In genomic region chr5:135324897-135325650, GRCh38 we compare ENCODE assay signal across 1 cellular context.
TF ChIP-seq lines count a peak whose summit lies in the region.

No MANE protein-coding gene starts in this region.

TF ChIP-seq in HepG2, 621 proteins besides CTCF, POLR2A, EP300 and RAD21 (continued from another document and continues in another):
- TF ChIP-seq ZHX2 (IDR thresholded peaks at IDR 0.05; ENCODE audit: low read depth) = no peak
- TF ChIP-seq ZHX2 (CRISPR knock-in tag; IDR thresholded peaks at IDR 0.05; ENCODE audit: borderline replicate concordance) = no peak
- no peak for TF ChIP-seq ZNF460 (CRISPR knock-in tag; IDR thresholded peaks at IDR 0.05; ENCODE audit: borderline replicate concordance)
- peak; percentile 33; the same call in 1 of the 2 replicates for TF ChIP-seq NCOA2 (CRISPR knock-in tag; IDR thresholded peaks at IDR 0.05)
- TF ChIP-seq BHLHE40 (IDR thresholded peaks at IDR 0.05; ENCODE audit: low read length) = no peak
- TF ChIP-seq ZNF768 (CRISPR knock-in tag; IDR thresholded peaks at IDR 0.05) = peak; percentile 58; the same call in 1 of the 2 replicates
- peak; percentile 88 for TF ChIP-seq RARA (CRISPR knock-in tag; IDR thresholded peaks at IDR 0.05)
- TF ChIP-seq HNRNPK (IDR thresholded peaks at IDR 0.05; ENCODE audit: low read depth, low read length, poor library complexity, severe bottlenecking) = no peak
- no peak for TF ChIP-seq USF2 (IDR thresholded peaks at IDR 0.05; ENCODE audit: low read depth, low read length)
- no peak for TF ChIP-seq USF2 (CRISPR knock-in tag; IDR thresholded peaks at IDR 0.05; ENCODE audit: borderline replicate concordance)
- TF ChIP-seq, protein P1, sequence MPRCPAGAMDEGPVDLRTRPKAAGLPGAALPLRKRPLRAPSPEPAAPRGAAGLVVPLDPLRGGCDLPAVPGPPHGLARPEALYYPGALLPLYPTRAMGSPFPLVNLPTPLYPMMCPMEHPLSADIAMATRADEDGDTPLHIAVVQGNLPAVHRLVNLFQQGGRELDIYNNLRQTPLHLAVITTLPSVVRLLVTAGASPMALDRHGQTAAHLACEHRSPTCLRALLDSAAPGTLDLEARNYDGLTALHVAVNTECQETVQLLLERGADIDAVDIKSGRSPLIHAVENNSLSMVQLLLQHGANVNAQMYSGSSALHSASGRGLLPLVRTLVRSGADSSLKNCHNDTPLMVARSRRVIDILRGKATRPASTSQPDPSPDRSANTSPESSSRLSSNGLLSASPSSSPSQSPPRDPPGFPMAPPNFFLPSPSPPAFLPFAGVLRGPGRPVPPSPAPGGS (CRISPR knock-in tag; IDR thresholded peaks at IDR 0.05) = peak; percentile 69; the same call in 1 of the 2 replicates
- TF ChIP-seq GATAD2A (CRISPR knock-in tag; IDR thresholded peaks at IDR 0.05) = peak; percentile 58
- TF ChIP-seq MIER3 (CRISPR knock-in tag; IDR thresholded peaks at IDR 0.05; ENCODE audit: borderline replicate concordance) = no peak
- TF ChIP-seq, protein P2, sequence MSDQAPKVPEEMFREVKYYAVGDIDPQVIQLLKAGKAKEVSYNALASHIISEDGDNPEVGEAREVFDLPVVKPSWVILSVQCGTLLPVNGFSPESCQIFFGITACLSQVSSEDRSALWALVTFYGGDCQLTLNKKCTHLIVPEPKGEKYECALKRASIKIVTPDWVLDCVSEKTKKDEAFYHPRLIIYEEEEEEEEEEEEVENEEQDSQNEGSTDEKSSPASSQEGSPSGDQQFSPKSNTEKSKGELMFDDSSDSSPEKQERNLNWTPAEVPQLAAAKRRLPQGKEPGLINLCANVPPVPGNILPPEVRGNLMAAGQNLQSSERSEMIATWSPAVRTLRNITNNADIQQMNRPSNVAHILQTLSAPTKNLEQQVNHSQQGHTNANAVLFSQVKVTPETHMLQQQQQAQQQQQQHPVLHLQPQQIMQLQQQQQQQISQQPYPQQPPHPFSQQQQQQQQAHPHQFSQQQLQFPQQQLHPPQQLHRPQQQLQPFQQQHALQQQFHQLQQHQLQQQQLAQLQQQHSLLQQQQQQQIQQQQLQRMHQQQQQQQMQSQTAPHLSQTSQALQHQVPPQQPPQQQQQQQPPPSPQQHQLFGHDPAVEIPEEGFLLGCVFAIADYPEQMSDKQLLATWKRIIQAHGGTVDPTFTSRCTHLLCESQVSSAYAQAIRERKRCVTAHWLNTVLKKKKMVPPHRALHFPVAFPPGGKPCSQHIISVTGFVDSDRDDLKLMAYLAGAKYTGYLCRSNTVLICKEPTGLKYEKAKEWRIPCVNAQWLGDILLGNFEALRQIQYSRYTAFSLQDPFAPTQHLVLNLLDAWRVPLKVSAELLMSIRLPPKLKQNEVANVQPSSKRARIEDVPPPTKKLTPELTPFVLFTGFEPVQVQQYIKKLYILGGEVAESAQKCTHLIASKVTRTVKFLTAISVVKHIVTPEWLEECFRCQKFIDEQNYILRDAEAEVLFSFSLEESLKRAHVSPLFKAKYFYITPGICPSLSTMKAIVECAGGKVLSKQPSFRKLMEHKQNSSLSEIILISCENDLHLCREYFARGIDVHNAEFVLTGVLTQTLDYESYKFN (CRISPR knock-in tag; conservative IDR thresholded peaks at IDR 0.05) = peak; percentile 77
- TF ChIP-seq PRDM10 (CRISPR knock-in tag; IDR thresholded peaks at IDR 0.05; ENCODE audit: low read depth) = 0 out of 2 replicates have a peak, but pooled peaks have one; percentile 18
- peak; percentile 70 for TF ChIP-seq TCF7 (IDR thresholded peaks at IDR 0.05; ENCODE audit: low read depth)
- TF ChIP-seq NFE2L2 (IDR thresholded peaks at IDR 0.05; ENCODE audit: low read length) = no peak
- TF ChIP-seq NR2F1 (CRISPR knock-in tag; IDR thresholded peaks at IDR 0.05) = peak in 1 of 2 experiments; percentile 34; a peak in 1 of 4 replicates
- peak; percentile 77; the same call in 1 of the 2 replicates for TF ChIP-seq REPIN1 (CRISPR knock-in tag; IDR thresholded peaks at IDR 0.05; ENCODE audit: borderline replicate concordance, low read depth)
- no peak for TF ChIP-seq SSRP1 (CRISPR knock-in tag; IDR thresholded peaks at IDR 0.05)
- TF ChIP-seq HNRNPL (IDR thresholded peaks at IDR 0.05; ENCODE audit: low read depth, low read length) = 0 out of 2 replicates have a peak, but pooled peaks have one; percentile 29
- TF ChIP-seq NR2F6 (IDR thresholded peaks at IDR 0.05) = peak; percentile 60
- TF ChIP-seq NR2F6 (CRISPR knock-in tag; IDR thresholded peaks at IDR 0.05) = peak; percentile 58; the same call in 1 of the 2 replicates
- peak; percentile 20; the same call in 1 of the 2 replicates for TF ChIP-seq ZNF605 (CRISPR knock-in tag; IDR thresholded peaks at IDR 0.05)
- 0 out of 2 replicates have a peak, but pooled peaks have one; percentile 17 for TF ChIP-seq ZNF556 (CRISPR knock-in tag; IDR thresholded peaks at IDR 0.05; ENCODE audit: borderline replicate concordance)
- TF ChIP-seq ZBTB7B (CRISPR knock-in tag; IDR thresholded peaks at IDR 0.05) = peak; percentile 26; the same call in 1 of the 2 replicates
- TF ChIP-seq TARDBP (CRISPR knock-in tag; IDR thresholded peaks at IDR 0.05) = peak; percentile 62; the same call in 1 of the 2 replicates
- 0 out of 2 replicates have a peak, but pooled peaks have one; percentile 23 for TF ChIP-seq ZNF205 (CRISPR knock-in tag; IDR thresholded peaks at IDR 0.05)
- peak; percentile 37; the same call in 1 of the 2 replicates for TF ChIP-seq SIX1 (CRISPR knock-in tag; IDR thresholded peaks at IDR 0.05; ENCODE audit: borderline replicate concordance)
- TF ChIP-seq, protein P3, sequence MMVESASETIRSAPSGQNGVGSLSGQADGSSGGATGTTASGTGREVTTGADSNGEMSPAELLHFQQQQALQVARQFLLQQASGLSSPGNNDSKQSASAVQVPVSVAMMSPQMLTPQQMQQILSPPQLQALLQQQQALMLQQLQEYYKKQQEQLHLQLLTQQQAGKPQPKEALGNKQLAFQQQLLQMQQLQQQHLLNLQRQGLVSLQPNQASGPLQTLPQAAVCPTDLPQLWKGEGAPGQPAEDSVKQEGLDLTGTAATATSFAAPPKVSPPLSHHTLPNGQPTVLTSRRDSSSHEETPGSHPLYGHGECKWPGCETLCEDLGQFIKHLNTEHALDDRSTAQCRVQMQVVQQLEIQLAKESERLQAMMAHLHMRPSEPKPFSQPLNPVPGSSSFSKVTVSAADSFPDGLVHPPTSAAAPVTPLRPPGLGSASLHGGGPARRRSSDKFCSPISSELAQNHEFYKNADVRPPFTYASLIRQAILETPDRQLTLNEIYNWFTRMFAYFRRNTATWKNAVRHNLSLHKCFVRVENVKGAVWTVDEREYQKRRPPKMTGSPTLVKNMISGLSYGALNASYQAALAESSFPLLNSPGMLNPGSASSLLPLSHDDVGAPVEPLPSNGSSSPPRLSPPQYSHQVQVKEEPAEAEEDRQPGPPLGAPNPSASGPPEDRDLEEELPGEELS (CRISPR knock-in tag; IDR thresholded peaks at IDR 0.05) = peak; percentile 44; the same call in 1 of the 2 replicates
- no peak for TF ChIP-seq SOX13 (IDR thresholded peaks at IDR 0.05)
- TF ChIP-seq SOX13 (CRISPR knock-in tag; conservative IDR thresholded peaks at IDR 0.05 in 1 of 2, IDR thresholded peaks at IDR 0.05 in 1 of 2) = peak in 1 of 2 experiments; percentile 43; a peak in 1 of 4 replicates
- no peak for TF ChIP-seq SRSF9 (IDR thresholded peaks at IDR 0.05; ENCODE audit: borderline replicate concordance, insufficient read depth, low read depth, low read length, poor library complexity, severe bottlenecking)
- no peak for TF ChIP-seq SIN3B (IDR thresholded peaks at IDR 0.05; ENCODE audit: low read length)
- TF ChIP-seq, protein P4, sequence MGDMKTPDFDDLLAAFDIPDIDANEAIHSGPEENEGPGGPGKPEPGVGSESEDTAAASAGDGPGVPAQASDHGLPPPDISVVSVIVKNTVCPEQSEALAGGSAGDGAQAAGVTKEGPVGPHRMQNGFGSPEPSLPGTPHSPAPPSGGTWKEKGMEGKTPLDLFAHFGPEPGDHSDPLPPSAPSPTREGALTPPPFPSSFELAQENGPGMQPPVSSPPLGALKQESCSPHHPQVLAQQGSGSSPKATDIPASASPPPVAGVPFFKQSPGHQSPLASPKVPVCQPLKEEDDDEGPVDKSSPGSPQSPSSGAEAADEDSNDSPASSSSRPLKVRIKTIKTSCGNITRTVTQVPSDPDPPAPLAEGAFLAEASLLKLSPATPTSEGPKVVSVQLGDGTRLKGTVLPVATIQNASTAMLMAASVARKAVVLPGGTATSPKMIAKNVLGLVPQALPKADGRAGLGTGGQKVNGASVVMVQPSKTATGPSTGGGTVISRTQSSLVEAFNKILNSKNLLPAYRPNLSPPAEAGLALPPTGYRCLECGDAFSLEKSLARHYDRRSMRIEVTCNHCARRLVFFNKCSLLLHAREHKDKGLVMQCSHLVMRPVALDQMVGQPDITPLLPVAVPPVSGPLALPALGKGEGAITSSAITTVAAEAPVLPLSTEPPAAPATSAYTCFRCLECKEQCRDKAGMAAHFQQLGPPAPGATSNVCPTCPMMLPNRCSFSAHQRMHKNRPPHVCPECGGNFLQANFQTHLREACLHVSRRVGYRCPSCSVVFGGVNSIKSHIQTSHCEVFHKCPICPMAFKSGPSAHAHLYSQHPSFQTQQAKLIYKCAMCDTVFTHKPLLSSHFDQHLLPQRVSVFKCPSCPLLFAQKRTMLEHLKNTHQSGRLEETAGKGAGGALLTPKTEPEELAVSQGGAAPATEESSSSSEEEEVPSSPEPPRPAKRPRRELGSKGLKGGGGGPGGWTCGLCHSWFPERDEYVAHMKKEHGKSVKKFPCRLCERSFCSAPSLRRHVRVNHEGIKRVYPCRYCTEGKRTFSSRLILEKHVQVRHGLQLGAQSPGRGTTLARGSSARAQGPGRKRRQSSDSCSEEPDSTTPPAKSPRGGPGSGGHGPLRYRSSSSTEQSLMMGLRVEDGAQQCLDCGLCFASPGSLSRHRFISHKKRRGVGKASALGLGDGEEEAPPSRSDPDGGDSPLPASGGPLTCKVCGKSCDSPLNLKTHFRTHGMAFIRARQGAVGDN (CRISPR knock-in tag; IDR thresholded peaks at IDR 0.05) = peak; percentile 87
